Comparison of ENCODE assay signal across 12 cellular contexts in genomic region chr3:152291649-152292066, GRCh38. TPM values are rescaled to one million over a fixed set of nuclear protein-coding genes. Genes with fewer than 3 reads are reported as not detected.
DNase-seq lines count a peak whose midpoint lies in the region; ATAC-seq and FAIRE-seq lines count a peak whose summit lies in the region.
"Had no signal": no experiment of that assay in that cellular context is flagged by ENCODE, and none has a peak within 500 bp of the region (broad histone marks: within the 10 kb centered on the region; RNA-seq: fewer than 3 reads in every experiment).

No MANE protein-coding gene starts in this region.

- H3K36me3 Mint-ChIP-seq in activated T-cell treated with anti-CD3 and anti-CD28 coated beads, Interleukin-2, amount 50 U/mL, for 4 hours (ENCODE audit: insufficient read depth): peaks cover 27% of the 10 kb centered on the region
- peaks cover 50% of the 10 kb centered on the region for H3K36me3 Mint-ChIP-seq in effector memory CD8-positive, alpha-beta T cell (ENCODE audit: insufficient read depth)
- H3K36me3 Mint-ChIP-seq in stimulated activated naive CD8-positive, alpha-beta T cell treated with anti-CD3 and anti-CD28 coated beads, Interleukin-15, Interleukin-2, amounts not matched to agents 100 ng/mL and 50 ng/mL, for 24 hours (ENCODE audit: low read depth): peaks cover 15% of the 10 kb centered on the region

- DNase-seq in activated T-cell treated with anti-CD3 and anti-CD28 coated beads, Interleukin-2, amount 50 U/mL, for 4 hours: no peak
- DNase-seq in activated T-cell treated with anti-CD3 and anti-CD28 coated beads, Interleukin-2, amount 50 U/mL, for 1 hour: no peak
- DNase-seq in SJSA1 (ENCODE audit: low read depth in 1 of 2, low spot score in 2 of 2): peak; percentile 56 to 76
- DNase-seq in effector memory CD8-positive, alpha-beta T cell: no peak
- DNase-seq in hypothalamus (lab: John Stamatoyannopoulos, UW): no peak
- no peak for DNase-seq in NCI-H524 (lab: John Stamatoyannopoulos, UW)
- DNase-seq in HTR-8/SVneo (ENCODE audit: insufficient read length, low spot score): no peak
- DNase-seq: activated CD8-positive, alpha-beta memory T cell treated with anti-CD3 and anti-CD28 coated beads, Interleukin-2, amount 50 U/mL, for 4 hours; central memory CD4-positive, alpha-beta T cell; NCI-H1436 treated with DMSO at 0.1 percent for 48 hours; occipital lobe had no signal

- H3K27ac Mint-ChIP-seq in effector memory CD8-positive, alpha-beta T cell: peak overlapping the region; percentile 78 to 90
- peak overlapping the region; percentile 77 for H3K27ac Mint-ChIP-seq in stimulated activated naive CD8-positive, alpha-beta T cell treated with anti-CD3 and anti-CD28 coated beads, Interleukin-15, Interleukin-2, amounts not matched to agents 100 ng/mL and 50 ng/mL, for 24 hours

- H3K4me1 ChIP-seq in SJSA1 (replicated peaks): peaks cover 54% of the 10 kb centered on the region

- H3K9me3 Mint-ChIP-seq in activated T-cell treated with anti-CD3 and anti-CD28 coated beads, Interleukin-2, amount 50 U/mL, for 4 hours: no peaks in the 10 kb centered on the region
- H3K9me3 Mint-ChIP-seq in effector memory CD8-positive, alpha-beta T cell: no peaks in the 10 kb centered on the region
- H3K9me3 Mint-ChIP-seq in stimulated activated naive CD8-positive, alpha-beta T cell treated with anti-CD3 and anti-CD28 coated beads, Interleukin-15, Interleukin-2, amounts not matched to agents 100 ng/mL and 50 ng/mL, for 24 hours: no peaks in the 10 kb centered on the region

- no peaks in the 10 kb centered on the region for H3K9me3 ChIP-seq in SJSA1 (replicated peaks)

- FAIRE-seq in HTR-8/SVneo (lab: Jason Lieb, UNC): no peak

- H3K36me3 ChIP-seq in SJSA1: peaks cover 13% of the 10 kb centered on the region

- H3K4me1 Mint-ChIP-seq in activated T-cell treated with anti-CD3 and anti-CD28 coated beads, Interleukin-2, amount 50 U/mL, for 4 hours (ENCODE audit: low read depth): peaks cover 83% of the 10 kb centered on the region
- H3K4me1 Mint-ChIP-seq in effector memory CD8-positive, alpha-beta T cell (ENCODE audit: low read depth in 2 of 2): peaks cover 52 to 72% of the 10 kb centered on the region in 2 donors
- peaks cover 86% of the 10 kb centered on the region for H3K4me1 Mint-ChIP-seq in stimulated activated naive CD8-positive, alpha-beta T cell treated with anti-CD3 and anti-CD28 coated beads, Interleukin-15, Interleukin-2, amounts not matched to agents 100 ng/mL and 50 ng/mL, for 24 hours (ENCODE audit: low read depth)

- peak overlapping the region; percentile 48 for H3K4me3 Mint-ChIP-seq in activated T-cell treated with anti-CD3 and anti-CD28 coated beads, Interleukin-2, amount 50 U/mL, for 4 hours
- H3K4me3 Mint-ChIP-seq in effector memory CD8-positive, alpha-beta T cell: peak overlapping the region; percentile 54 to 59
- H3K4me3 Mint-ChIP-seq in stimulated activated naive CD8-positive, alpha-beta T cell treated with anti-CD3 and anti-CD28 coated beads, Interleukin-15, Interleukin-2, amounts not matched to agents 100 ng/mL and 50 ng/mL, for 24 hours: peak overlapping the region; percentile 43

- ATAC-seq in activated T-cell treated with anti-CD3 and anti-CD28 coated beads, Interleukin-2, amount 50 U/mL, for 4 hours: peak; percentile 50 to 53
- peak; percentile 56 for ATAC-seq in effector memory CD8-positive, alpha-beta T cell (replicated peaks)

- H3K4me3 ChIP-seq in SJSA1: no peak overlapping the region

- H3K27ac ChIP-seq in SJSA1: peak overlapping the region; percentile 22

- no peaks in the 10 kb centered on the region for H3K27me3 ChIP-seq in SJSA1 (replicated peaks)

- no peaks in the 10 kb centered on the region for H3K27me3 Mint-ChIP-seq in activated T-cell treated with anti-CD3 and anti-CD28 coated beads, Interleukin-2, amount 50 U/mL, for 4 hours (ENCODE audit: low read depth)
- no peaks in the 10 kb centered on the region for H3K27me3 Mint-ChIP-seq in effector memory CD8-positive, alpha-beta T cell
- no peaks in the 10 kb centered on the region for H3K27me3 Mint-ChIP-seq in stimulated activated naive CD8-positive, alpha-beta T cell treated with anti-CD3 and anti-CD28 coated beads, Interleukin-15, Interleukin-2, amounts not matched to agents 100 ng/mL and 50 ng/mL, for 24 hours

RNA-seq across cellular contexts. Expression of gene MBNL1, which starts 22.9 kb away (rescaled TPM):
- 100 to 1,000 TPM; 343 to 376 (median 347) TPM for total RNA-seq in activated T-cell treated with anti-CD3 and anti-CD28 coated beads, Interleukin-2, amount 50 U/mL, for 4 hours
- total RNA-seq in SJSA1 (2014; rRNA removed; shearing (Covaris generic)): 158 and 317 TPM in 2 replicates

Comparison
In these comparisons a context has a peak if more than half of its experiments do, and no peak if none do; other contexts are left out.
1. DNase-seq: peak in SJSA1 (2 of 2); none in activated T-cell treated with anti-CD3 and anti-CD28 coated beads, Interleukin-2, amount 50 U/mL, for 4 hours (single experiment), activated T-cell treated with anti-CD3 and anti-CD28 coated beads, Interleukin-2, amount 50 U/mL, for 1 hour (single experiment), effector memory CD8-positive, alpha-beta T cell (0 of 3), hypothalamus (0 of 51), NCI-H524 (0 of 2) and HTR-8/SVneo (single experiment).
2. Peak in every context shown above with its lines, with median percentiles within 50 percentile points of each other: H3K4me3 Mint-ChIP-seq.